In the genomic region with DNA sequence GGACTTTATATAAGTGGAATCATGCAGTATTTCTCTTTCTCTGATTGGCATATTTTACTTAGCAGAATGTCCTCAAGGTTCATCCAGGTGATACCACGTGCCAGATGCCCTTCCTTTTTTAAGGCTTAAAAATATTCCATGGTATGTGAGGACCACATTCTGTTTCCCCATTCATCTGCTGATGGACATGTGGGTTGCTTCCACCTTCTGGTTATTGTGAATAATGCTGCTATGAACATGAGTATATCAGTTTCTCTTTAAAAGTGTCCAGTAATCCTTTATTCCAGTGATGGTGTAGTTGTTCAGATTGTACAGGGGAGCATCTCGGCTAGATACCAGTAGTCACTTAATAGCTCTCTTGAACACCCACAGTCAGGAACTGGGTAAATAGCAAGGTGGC, we compare ENCODE assay signal across 16 cellular contexts. TPM values are rescaled to one million over a fixed set of nuclear protein-coding genes. Genes with fewer than 3 reads are reported as not detected.
DNase-seq lines count a peak whose midpoint lies in the region; ATAC-seq and TF ChIP-seq lines count a peak whose summit lies in the region.
"Had no signal": no experiment of that assay in that cellular context is flagged by ENCODE, and none has a peak within 500 bp of the region (broad histone marks: within the 10 kb centered on the region; RNA-seq: fewer than 3 reads in every experiment).

No MANE protein-coding gene starts in this region.

- H3K27ac ChIP-seq in left ventricle myocardium inferior (replicated peaks) (no peak overlapping the region), heart left ventricle (no peak overlapping the region), body of pancreas (no peak overlapping the region)
- H3K27ac ChIP-seq: PC-9, right lobe of liver had no signal

- DNase-seq in left ventricle myocardium inferior (no peak), heart left ventricle (no peak), adipocyte (ENCODE audit: low read depth) (peak; percentile 25), fibroblast of peridontal ligament (ENCODE audit: extremely low read depth) (peak; percentile 43), cardiac septum (ENCODE audit: low spot score) (no peak), body of pancreas (no peak), NOMO-1 treated with dmso at 0.1 percent for 144 hours (lab: John Stamatoyannopoulos, UW; ENCODE audit: unreplicated experiment) (no peak)
- DNase-seq: activated naive CD4-positive, alpha-beta T cell treated with Interleukin-2 at 50 U/mL for 16 hours; Caco-2; left cardiac atrium; NCI-H2081 treated with DMSO at 0.1 percent for 48 hours; NCI-H524; PC-9; right lobe of liver; stimulated activated CD4-positive, alpha-beta T cell treated with anti-CD3 and anti-CD28 coated beads, Interleukin-1b, Interleukin-23, amount 100 ng/mL, for 48 hours had no signal

- no peak overlapping the region for H3K4me3 ChIP-seq in left ventricle myocardium inferior
- H3K4me3 ChIP-seq in heart left ventricle: no peak overlapping the region
- no peak overlapping the region for H3K4me3 ChIP-seq in adipocyte (ENCODE audit: low read length)
- H3K4me3 ChIP-seq in body of pancreas: no peak overlapping the region
- H3K4me3 ChIP-seq: PC-9, right lobe of liver had no signal

- TF ChIP-seq CTCF in left ventricle myocardium inferior (IDR thresholded peaks at IDR 0.05; ENCODE audit: borderline replicate concordance): peak; percentile 16
- peak in 6 of 12 donors; percentile 5 to 31 (median 18) for TF ChIP-seq CTCF in heart left ventricle (IDR thresholded peaks at IDR 0.05)
- TF ChIP-seq CTCF in body of pancreas (IDR thresholded peaks at IDR 0.05): no peak

- TF ChIP-seq POLR2A in heart left ventricle (IDR thresholded peaks at IDR 0.05) (no peak), body of pancreas (IDR thresholded peaks at IDR 0.05) (no peak)

- H3K27me3 ChIP-seq in left ventricle myocardium inferior (ENCODE audit: low read depth): no peaks in the 10 kb centered on the region
- peaks cover 0 to 6% (median 0%) of the 10 kb centered on the region in 9 donors for H3K27me3 ChIP-seq in heart left ventricle
- H3K27me3 ChIP-seq in adipocyte (replicated peaks; ENCODE audit: control insufficient read depth, insufficient read depth, low read length): no peaks in the 10 kb centered on the region
- no peaks in the 10 kb centered on the region for H3K27me3 ChIP-seq in body of pancreas
- H3K27me3 ChIP-seq: right lobe of liver had no signal

- H3K9me3 ChIP-seq in left ventricle myocardium inferior (replicated peaks) (no peaks in the 10 kb centered on the region), heart left ventricle (no peaks in the 10 kb centered on the region), adipocyte (ENCODE audit: control insufficient read depth, low read length) (no peaks in the 10 kb centered on the region), body of pancreas (no peaks in the 10 kb centered on the region)
- H3K9me3 ChIP-seq: Caco-2, right lobe of liver had no signal

- H3K36me3 ChIP-seq in left ventricle myocardium inferior (no peaks in the 10 kb centered on the region), heart left ventricle (no peaks in the 10 kb centered on the region), adipocyte (ENCODE audit: control insufficient read depth, insufficient read depth, low read length, severe bottlenecking) (no peaks in the 10 kb centered on the region), body of pancreas (replicated peaks in 1 of 2; ENCODE audit: insufficient read depth in 1 of 2, low read depth in 2 of 2) (no peaks in the 10 kb centered on the region)
- H3K36me3 ChIP-seq: right lobe of liver had no signal

- H3K9ac ChIP-seq in adipocyte (ENCODE audit: low read length): no peak overlapping the region

- peaks cover 37% of the 10 kb centered on the region for H3K4me1 ChIP-seq in left ventricle myocardium inferior
- H3K4me1 ChIP-seq in heart left ventricle: peaks cover 0 to 53% (median 0%) of the 10 kb centered on the region in 12 donors
- peaks cover 13% of the 10 kb centered on the region for H3K4me1 ChIP-seq in adipocyte (ENCODE audit: control insufficient read depth, insufficient read depth, low read length)
- H3K4me1 ChIP-seq in body of pancreas: peaks cover 5% of the 10 kb centered on the region
- H3K4me1 ChIP-seq: Caco-2, right lobe of liver had no signal

- intact Hi-C loops in left ventricle myocardium inferior (cut with micrococcal nuclease) (no loop called here), heart left ventricle (cut with DNase I) (no loop called here), cardiac septum (cut with DNase I) (no loop called here), body of pancreas (cut with DNase I) (no loop called here)

- 40 to 54% (median 50%) methylated on average over 2 of the region's 2 CpGs for WGBS in heart left ventricle, 4 donors
- WGBS in body of pancreas, 2 donors: 19 to 32% methylated on average over 2 of the region's 2 CpGs

- ATAC-seq in heart left ventricle (no peak), GM21723 (IDR thresholded peaks at IDR 0.05; ENCODE audit: unreplicated experiment) (no peak), body of pancreas (no peak)
- ATAC-seq: left cardiac atrium, right lobe of liver had no signal

RNA-seq across cellular contexts. Expression of a gene that starts 50.4 kb away (rescaled TPM):
- total RNA-seq in left ventricle myocardium inferior (15.7 TPM), heart left ventricle (10 to 100 TPM; 13.0 to 45.1 (median 14.4) TPM), cardiac septum (15.5 TPM), body of pancreas (10 to 100 TPM; 40.5 to 43.6 TPM)
- polyA plus RNA-seq in heart left ventricle: 10 to 100 TPM in 1 of 2 donors, 1 to 10 TPM in 1; 4.4 to 15.0 TPM

Comparison
In these comparisons a context has a peak if more than half of its experiments do, and no peak if none do; other contexts are left out.
1. DNase-seq: peak in adipocyte (single experiment) and fibroblast of peridontal ligament (single experiment); none in left ventricle myocardium inferior (single experiment), heart left ventricle (0 of 5), cardiac septum (single experiment), body of pancreas (0 of 4) and NOMO-1 treated with dmso at 0.1 percent for 144 hours (single experiment).